8 cellular contexts compared by ENCODE assay signal in the genomic region with DNA sequence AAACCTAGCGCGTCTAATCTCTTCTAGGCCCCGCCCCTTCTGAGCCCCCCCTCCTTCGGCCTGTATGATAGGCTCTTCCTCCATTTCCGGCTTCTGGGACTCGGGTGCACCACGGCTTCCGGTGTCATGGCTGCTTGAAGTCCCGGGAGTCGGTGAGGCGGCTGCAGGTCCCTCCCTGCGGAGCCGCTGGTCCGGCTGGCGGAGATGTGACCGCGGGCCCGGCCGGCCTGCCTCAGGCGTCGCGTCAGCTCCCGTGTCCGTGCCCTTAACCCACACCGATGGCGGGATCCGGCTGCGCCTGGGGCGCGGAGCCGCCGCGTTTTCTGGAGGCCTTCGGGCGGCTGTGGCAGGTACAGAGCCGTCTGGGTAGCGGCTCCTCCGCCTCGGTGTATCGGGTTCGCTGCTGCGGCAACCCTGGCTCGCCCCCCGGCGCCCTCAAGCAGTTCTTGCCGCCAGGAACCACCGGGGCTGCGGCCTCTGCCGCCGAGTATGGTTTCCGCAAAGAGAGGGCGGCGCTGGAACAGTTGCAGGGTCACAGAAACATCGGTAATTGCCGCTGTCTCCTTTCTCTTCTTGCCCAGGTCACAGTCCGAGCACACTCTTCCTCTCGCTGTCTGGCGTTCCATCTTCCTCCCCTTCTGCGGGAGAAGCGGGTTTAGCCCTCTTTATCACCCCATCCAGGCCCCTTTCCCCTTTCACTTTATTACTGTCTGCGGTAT. TPM values are rescaled to one million over a fixed set of nuclear protein-coding genes. Genes with fewer than 3 reads are reported as not detected.
DNase-seq lines count a peak whose midpoint lies in the region; ATAC-seq and TF ChIP-seq lines count a peak whose summit lies in the region.

TSS of gene UHMK1 (plus strand) at position 96 of the 719 bp plus-strand sequence. CDS start at position 279, 183 bp downstream.

- ATAC-seq in HG02571 (IDR thresholded peaks at IDR 0.05; ENCODE audit: unreplicated experiment) = peak; percentile 97
- ATAC-seq in gastroesophageal sphincter = peak; percentile 97

- H3K4me1 ChIP-seq in gastroesophageal sphincter = peaks cover 0 to 50% (median 12%) of the 10 kb centered on the region in 3 donors
- H3K4me1 ChIP-seq in neutrophil (ENCODE audit: control insufficient read depth in 1 of 2, insufficient read depth in 1 of 2, low read depth in 1 of 2, low read length in 1 of 2) = peaks cover 18% of the 10 kb centered on the region in 2 experiments

- peak within 1 kb of the TSS; percentile 84 for H3K4me3 Mint-ChIP-seq in activated naive CD4-positive, alpha-beta T cell treated with anti-CD3 and anti-CD28 coated beads for 36 hours

- CTCF ChIA-PET in activated naive CD4-positive, alpha-beta T cell treated with anti-CD3 and anti-CD28 coated beads for 36 hours (lab: Charles Lee) = interaction anchor here (1.0 kb wide), 1 partner anchor 34 kb away, joined by 3 read pairs; no protein-coding TSS in a partner anchor

- H3K27me3 ChIP-seq in GM06990 (replicated peaks; ENCODE audit: control insufficient read depth, insufficient read depth, low read length) (no peaks in the 10 kb centered on the region), gastroesophageal sphincter (no peaks in the 10 kb centered on the region), neutrophil (peaks cover 21% of the 10 kb centered on the region)

- H3K9me3 ChIP-seq in SK-N-MC (ENCODE audit: low read depth, low read length) = no peaks in the 10 kb centered on the region
- no peaks in the 10 kb centered on the region for H3K9me3 ChIP-seq in gastroesophageal sphincter
- H3K9me3 ChIP-seq in neutrophil = no peaks in the 10 kb centered on the region

- no peaks in the 10 kb centered on the region for H3K9me3 Mint-ChIP-seq in activated naive CD4-positive, alpha-beta T cell treated with anti-CD3 and anti-CD28 coated beads for 36 hours

- H3K4me1 Mint-ChIP-seq in activated naive CD4-positive, alpha-beta T cell treated with anti-CD3 and anti-CD28 coated beads for 36 hours (ENCODE audit: low read depth) = peaks cover 38% of the 10 kb centered on the region

- DNase-seq in GM06990 (ENCODE audit: extremely low read depth, insufficient read length) = peak; percentile 85
- DNase-seq in NB4 (ENCODE audit: low read depth) = peak; percentile 93
- peak; percentile 79 for DNase-seq in SK-N-MC (ENCODE audit: low read depth, low spot score)
- peak; percentile 96 for DNase-seq in activated naive CD4-positive, alpha-beta T cell treated with anti-CD3 and anti-CD28 coated beads for 36 hours

- peak within 1 kb of the TSS; percentile 93 for H3K9ac ChIP-seq in SK-N-MC (ENCODE audit: insufficient read length)

- H3K27ac Mint-ChIP-seq in activated naive CD4-positive, alpha-beta T cell treated with anti-CD3 and anti-CD28 coated beads for 36 hours = peak within 1 kb of the TSS; percentile 89

- 0 to 1% methylated on average over 4 to 15 of the region's 61 CpGs for WGBS in gastroesophageal sphincter (ENCODE audit: low coverage in 1 of 2), 2 donors

- TF ChIP-seq EP300 in gastroesophageal sphincter (IDR thresholded peaks at IDR 0.05) = no peak

- intact Hi-C loops in activated naive CD4-positive, alpha-beta T cell treated with anti-CD3 and anti-CD28 coated beads for 36 hours (cut with micrococcal nuclease) = loop anchor here (1.0 to 10.0 kb wide), 7 partner anchors 63 to 823 kb away; partner anchors contain the start of genes ATF6, HSD17B7, NOS1AP and NUF2

- H3K27ac ChIP-seq in SK-N-MC (peak within 1 kb of the TSS; percentile 66), gastroesophageal sphincter (peak within 1 kb of the TSS; percentile 77 to 96 (median 90)), neutrophil (peak within 1 kb of the TSS; percentile 88)

- no peaks in the 10 kb centered on the region for H3K27me3 Mint-ChIP-seq in activated naive CD4-positive, alpha-beta T cell treated with anti-CD3 and anti-CD28 coated beads for 36 hours (ENCODE audit: low read depth)

- peaks cover 14% of the 10 kb centered on the region for H3K36me3 Mint-ChIP-seq in activated naive CD4-positive, alpha-beta T cell treated with anti-CD3 and anti-CD28 coated beads for 36 hours (ENCODE audit: low read depth)

- TF ChIP-seq POLR2A in NB4 (IDR thresholded peaks at IDR 0.05; ENCODE audit: extremely low read depth, insufficient read length) (peak; percentile 68), gastroesophageal sphincter (IDR thresholded peaks at IDR 0.05) (peak; percentile 60 to 65)

- peak within 1 kb of the TSS; percentile 83 for H3K4me3 ChIP-seq in GM06990 (replicated peaks; ENCODE audit: low read depth, low read length)
- H3K4me3 ChIP-seq in NB4 (ENCODE audit: low read depth, low read length) = peak within 1 kb of the TSS; percentile 97
- peak within 1 kb of the TSS; percentile 88 for H3K4me3 ChIP-seq in SK-N-MC
- H3K4me3 ChIP-seq in gastroesophageal sphincter = peak within 1 kb of the TSS; percentile 75
- H3K4me3 ChIP-seq in neutrophil (ENCODE audit: low read depth in 1 of 2, low read length in 1 of 2) = peak within 1 kb of the TSS; percentile 83 to 89

- TF ChIP-seq CTCF in GM06990 (IDR thresholded peaks at IDR 0.05; ENCODE audit: insufficient read depth, low read length, poor library complexity, severe bottlenecking) (no peak), NB4 (IDR thresholded peaks at IDR 0.05; ENCODE audit: low read depth, low read length) (no peak), gastroesophageal sphincter (IDR thresholded peaks at IDR 0.05) (no peak), neutrophil (IDR thresholded peaks at IDR 0.05) (no peak), subcutaneous adipose tissue (IDR thresholded peaks at IDR 0.05; ENCODE audit: low read depth) (no peak)

- H3K36me3 ChIP-seq in GM06990 (ENCODE audit: control insufficient read depth, insufficient read depth, low read length) = no peaks in the 10 kb centered on the region; the same call in 1 of the 2 replicates
- peaks cover 30% of the 10 kb centered on the region for H3K36me3 ChIP-seq in SK-N-MC (ENCODE audit: insufficient read depth, low read length)
- peaks cover 0 to 31% of the 10 kb centered on the region in 2 donors for H3K36me3 ChIP-seq in gastroesophageal sphincter
- H3K36me3 ChIP-seq in neutrophil = peaks cover 28% of the 10 kb centered on the region

RNA-seq across cellular contexts. Expression of gene UHMK1, which starts in this region (rescaled TPM):
- total RNA-seq in activated naive CD4-positive, alpha-beta T cell treated with anti-CD3 and anti-CD28 coated beads for 36 hours = 10 to 100 TPM; 43.4 to 43.7 TPM
- total RNA-seq in gastroesophageal sphincter (10 to 100 TPM; 27.6 to 41.1 (median 32.3) TPM), subcutaneous adipose tissue (100 to 1,000 TPM in 1 of 4 donors, 10 to 100 TPM in 3; 74.4 to 144 (median 84.6) TPM)

Comparison
In these comparisons a context has a peak if more than half of its experiments do, and no peak if none do; other contexts are left out.
1. Peak in every context shown above with its lines: DNase-seq, ATAC-seq, H3K4me3 ChIP-seq and H3K27ac ChIP-seq.